ENCODE assay signal across 8 cellular contexts in genomic region chr6:76876922-76877553, GRCh38.
DNase-seq lines count a peak whose midpoint lies in the region; ATAC-seq, FAIRE-seq and TF ChIP-seq lines count a peak whose summit lies in the region.

No MANE protein-coding gene starts in this region.

- no peaks in the 10 kb centered on the region for H3K4me1 Mint-ChIP-seq in stimulated activated effector memory CD8-positive, alpha-beta T cell treated with anti-CD3 and anti-CD28 coated beads, Interleukin-12 subunit alpha, Interleukin-12 subunit beta, amount 100 ng/mL, for 72 hours

- no peaks in the 10 kb centered on the region for H3K36me3 ChIP-seq in HCT116 (ENCODE audit: control insufficient read depth in 1 of 2, insufficient read depth in 2 of 2, low read length in 2 of 2)
- H3K36me3 ChIP-seq in esophagus squamous epithelium, result no peaks in the 10 kb centered on the region
- no peaks in the 10 kb centered on the region for H3K36me3 ChIP-seq in pancreas

- no peak for FAIRE-seq in pancreas (lab: Jason Lieb, UNC)

- H3K9me3 ChIP-seq in HCT116 (ENCODE audit: control insufficient read depth in 1 of 2, insufficient read depth in 1 of 2, low read depth in 1 of 2, low read length in 2 of 2), result no peaks in the 10 kb centered on the region
- H3K9me3 ChIP-seq in esophagus squamous epithelium, result no peaks in the 10 kb centered on the region
- peaks cover 0 to 4% (median 0%) of the 10 kb centered on the region in 4 donors for H3K9me3 ChIP-seq in pancreas

- TF ChIP-seq RAD21 in HCT116 (IDR thresholded peaks at IDR 0.05; ENCODE audit: low read depth), result peak; percentile 33; the same call in 1 of the 2 replicates

- DNase-seq in HCT116 (ENCODE audit: low read depth, low spot score) (no peak), NCI-H774 (lab: John Stamatoyannopoulos, UW) (peak; percentile 90), esophagus squamous epithelium (lab: John Stamatoyannopoulos, UW) (no peak), pancreas (peak in 4 of 6 donors; percentile 39 to 74 (median 66)), cerebellum (ENCODE audit: low spot score) (no peak), SKM-1 treated with dmso at 0.1 percent for 144 hours (lab: John Stamatoyannopoulos, UW; ENCODE audit: unreplicated experiment) (no peak)
- no peak for DNase-seq in stimulated activated effector memory CD8-positive, alpha-beta T cell treated with anti-CD3 and anti-CD28 coated beads, Interleukin-12 subunit alpha, Interleukin-12 subunit beta, amount 100 ng/mL, for 72 hours (ENCODE audit: low spot score in 2 of 2)

- H3K4me1 ChIP-seq in HCT116 (ENCODE audit: control insufficient read depth in 1 of 2, insufficient read depth in 2 of 2, low read length in 2 of 2) (no peaks in the 10 kb centered on the region), esophagus squamous epithelium (no peaks in the 10 kb centered on the region), pancreas (no peaks in the 10 kb centered on the region)

- no peaks in the 10 kb centered on the region for H4K20me1 ChIP-seq in HCT116 (ENCODE audit: insufficient read depth)

- 57 to 74% methylated on average over 4 to 8 of the region's 10 CpGs for WGBS in esophagus squamous epithelium, 2 donors
- 36 to 39% methylated on average over 8 to 9 of the region's 10 CpGs for WGBS in pancreas, 2 donors

- ATAC-seq in HCT116 (peak; percentile 77), pancreas (peak; percentile 94 to 100 (median 96)), HG03521 (IDR thresholded peaks at IDR 0.05; ENCODE audit: unreplicated experiment) (no peak)
- ATAC-seq in stimulated activated effector memory CD8-positive, alpha-beta T cell treated with anti-CD3 and anti-CD28 coated beads, Interleukin-12 subunit alpha, Interleukin-12 subunit beta, amount 100 ng/mL, for 72 hours, result no peak

- H3K4me3 ChIP-seq in HCT116 (replicated peaks in 1 of 2; ENCODE audit: low read depth in 1 of 2, low read length in 2 of 2) (no peak overlapping the region), esophagus squamous epithelium (peak overlapping the region in 3 of 4 donors; percentile 13 to 24 (median 23)), pancreas (peak overlapping the region in 2 of 4 donors; percentile 21 to 22)

- H3K79me2 ChIP-seq in HCT116 (ENCODE audit: insufficient read depth, low read length), result no peaks in the 10 kb centered on the region

- no peak overlapping the region for H3K4me2 ChIP-seq in HCT116 (ENCODE audit: low read length)

- H3K9me2 ChIP-seq in HCT116 (ENCODE audit: insufficient read depth), result no peaks in the 10 kb centered on the region

- no peak overlapping the region for H3K9ac ChIP-seq in HCT116 (ENCODE audit: low read length)

- no peak overlapping the region for H2AFZ ChIP-seq in HCT116 (ENCODE audit: low read depth, low read length, poor library complexity, severe bottlenecking)

- H3K27ac ChIP-seq in HCT116 (ENCODE audit: low read depth, low read length) (no peak overlapping the region), esophagus squamous epithelium (no peak overlapping the region), pancreas (no peak overlapping the region)

- BruUV-seq in HCT116 (replicated peaks; lab: Mats Ljungman, UMichigan), result no TSS peak

- H3K9me3 Mint-ChIP-seq in stimulated activated effector memory CD8-positive, alpha-beta T cell treated with anti-CD3 and anti-CD28 coated beads, Interleukin-12 subunit alpha, Interleukin-12 subunit beta, amount 100 ng/mL, for 72 hours, result peaks cover 6% of the 10 kb centered on the region

- RAD21 ChIA-PET in HCT116 (lab: Charles Lee; ENCODE audit: low non-redundant PET in 1 of 2, low total read pairs in 2 of 2, uncharacterized antibody in 2 of 2, unreplicated experiment in 2 of 2), result no interaction called here

- intact Hi-C loops in HCT116 (cut with micrococcal nuclease) (no loop called here), esophagus squamous epithelium (cut with DNase I) (no loop called here), pancreas (cut with DNase I) (no loop called here)

- peak in 2 of 3 experiments; percentile 36 to 50; a peak in 4 of 6 replicates for TF ChIP-seq CTCF in HCT116 (IDR thresholded peaks at IDR 0.05 in 2 of 3, conservative IDR thresholded peaks at IDR 0.05 in 1 of 3; ENCODE audit: borderline replicate concordance in 1 of 3, insufficient read depth in 1 of 3, low read depth in 2 of 3, low read length in 2 of 3)
- TF ChIP-seq CTCF in esophagus squamous epithelium (IDR thresholded peaks at IDR 0.05), result peak in 2 of 6 experiments; percentile 28 to 55
- peak in 2 of 4 donors; percentile 11 to 19 for TF ChIP-seq CTCF in pancreas (IDR thresholded peaks at IDR 0.05)

- TF ChIP-seq POLR2A in HCT116 (IDR thresholded peaks at IDR 0.05; ENCODE audit: borderline replicate concordance, extremely low read depth, insufficient read depth, insufficient read length), result no peak
- no peak for TF ChIP-seq POLR2A in esophagus squamous epithelium (IDR thresholded peaks at IDR 0.05)

- no peaks in the 10 kb centered on the region for H3K36me3 Mint-ChIP-seq in stimulated activated effector memory CD8-positive, alpha-beta T cell treated with anti-CD3 and anti-CD28 coated beads, Interleukin-12 subunit alpha, Interleukin-12 subunit beta, amount 100 ng/mL, for 72 hours

- H3K27ac Mint-ChIP-seq in stimulated activated effector memory CD8-positive, alpha-beta T cell treated with anti-CD3 and anti-CD28 coated beads, Interleukin-12 subunit alpha, Interleukin-12 subunit beta, amount 100 ng/mL, for 72 hours, result no peak overlapping the region

- H3K4me3 Mint-ChIP-seq in stimulated activated effector memory CD8-positive, alpha-beta T cell treated with anti-CD3 and anti-CD28 coated beads, Interleukin-12 subunit alpha, Interleukin-12 subunit beta, amount 100 ng/mL, for 72 hours, result no peak overlapping the region

- H3K27me3 ChIP-seq in HCT116 (ENCODE audit: insufficient read depth, low read length) (no peaks in the 10 kb centered on the region), esophagus squamous epithelium (no peaks in the 10 kb centered on the region), pancreas (no peaks in the 10 kb centered on the region)

- CTCF ChIA-PET in HCT116 (lab: Charles Lee), result no interaction called here

- POLR2A ChIA-PET in HCT116 (lab: Charles Lee), result no interaction called here

TF ChIP-seq in HCT116, 20 proteins besides CTCF, POLR2A, EP300 and RAD21:
- TF ChIP-seq ELF1 (IDR thresholded peaks at IDR 0.05; ENCODE audit: borderline replicate concordance, low read depth), result no peak
- no peak for TF ChIP-seq ZBTB33 (IDR thresholded peaks at IDR 0.05; ENCODE audit: extremely low read depth, insufficient replicate concordance, low read length)
- TF ChIP-seq CEBPB (IDR thresholded peaks at IDR 0.05; ENCODE audit: low read depth), result no peak
- no peak for TF ChIP-seq SP1 (IDR thresholded peaks at IDR 0.05; ENCODE audit: low read depth)
- TF ChIP-seq EZH2phosphoT487 (IDR thresholded peaks at IDR 0.05; ENCODE audit: borderline replicate concordance), result no peak
- TF ChIP-seq ATF3 (IDR thresholded peaks at IDR 0.05), result no peak
- TF ChIP-seq TCF7L2 (IDR thresholded peaks at IDR 0.05; ENCODE audit: borderline replicate concordance, extremely low read depth, insufficient read depth, insufficient read length), result no peak

Comparison
In these comparisons a context has a peak if more than half of its experiments do, and no peak if none do; other contexts are left out.
1. ATAC-seq: peak in HCT116 (single experiment) and pancreas (4 of 4); none in HG03521 (single experiment) and stimulated activated effector memory CD8-positive, alpha-beta T cell treated with anti-CD3 and anti-CD28 coated beads, Interleukin-12 subunit alpha, Interleukin-12 subunit beta, amount 100 ng/mL, for 72 hours (single experiment).
2. DNase-seq: peak in NCI-H774 (single experiment) and pancreas (4 of 6); none in HCT116 (single experiment), esophagus squamous epithelium (single experiment), stimulated activated effector memory CD8-positive, alpha-beta T cell treated with anti-CD3 and anti-CD28 coated beads, Interleukin-12 subunit alpha, Interleukin-12 subunit beta, amount 100 ng/mL, for 72 hours (0 of 2), cerebellum (single experiment) and SKM-1 treated with dmso at 0.1 percent for 144 hours (single experiment).
3. H3K4me3 ChIP-seq: peak in esophagus squamous epithelium (3 of 4); none in HCT116 (0 of 2).